8 cellular contexts compared by ENCODE assay signal in genomic region chr14:35826218-35826951, GRCh38. TPM values are rescaled to one million over a fixed set of nuclear protein-coding genes. Genes with fewer than 3 reads are reported as not detected.
A peak's percentile ranks its signal among the peaks of the same experiment; 100 is the strongest.
DNase-seq lines count a peak whose midpoint lies in the region; ATAC-seq and TF ChIP-seq lines count a peak whose summit lies in the region.

TSS of gene BRMS1L (plus strand) at chr14:35826338. CDS start at chr14:35826517, 179 bp downstream.

- H3K4me3 ChIP-seq in LNCaP clone FGC (ENCODE audit: low read depth, low read length): peak within 1 kb of the TSS; percentile 85
- H3K4me3 ChIP-seq in fibroblast of lung (replicated peaks in 1 of 4; ENCODE audit: control extremely low read depth in 1 of 4, insufficient read depth in 1 of 4, low read depth in 3 of 4, low read length in 4 of 4): peak within 1 kb of the TSS; percentile 79 to 92 (median 86)
- H3K4me3 ChIP-seq in naive thymus-derived CD4-positive, alpha-beta T cell (ENCODE audit: low read length): peak within 1 kb of the TSS; percentile 95

- H3K4me3 Mint-ChIP-seq in activated T-helper 2 cell treated with anti-CD3 and anti-CD28 coated beads, Interferon-gamma antibody, Interleukin-2, Interleukin-4, amounts not matched to agents 10 μg/mL and 5 μg/mL and 100 μg/mL, durations not matched to agents 14 hours and 24 hours and 36 hours (ENCODE audit: low read depth): peak within 1 kb of the TSS; percentile 84
- peak within 1 kb of the TSS; percentile 84 to 96 (median 90) for H3K4me3 Mint-ChIP-seq in naive thymus-derived CD4-positive, alpha-beta T cell
- peak within 1 kb of the TSS; percentile 91 for H3K4me3 Mint-ChIP-seq in stimulated activated memory B cell treated with anti-CD40 and anti-IgM and Interleukin-4, amounts not matched to agents 10 μg/mL and 1 μg/mL and 100 μg/mL, for 72 hours

- no peaks in the 10 kb centered on the region for H3K36me3 ChIP-seq in fibroblast of lung (ENCODE audit: control insufficient read depth, insufficient read depth, low read length)
- peaks cover 0 to 4% (median 0%) of the 10 kb centered on the region in 3 experiments for H3K36me3 ChIP-seq in naive thymus-derived CD4-positive, alpha-beta T cell (ENCODE audit: control insufficient read depth in 2 of 3, insufficient read depth in 3 of 3, low read length in 3 of 3)

- H3K27ac ChIP-seq in fibroblast of lung (ENCODE audit: insufficient read depth, low read length): peak within 1 kb of the TSS; percentile 94
- peak within 1 kb of the TSS; percentile 87 for H3K27ac ChIP-seq in naive thymus-derived CD4-positive, alpha-beta T cell (ENCODE audit: low read depth, low read length)

- TF ChIP-seq CTCF in LNCaP clone FGC (IDR thresholded peaks at IDR 0.05; ENCODE audit: control insufficient read depth, extremely low read depth, insufficient read depth) (no peak), fibroblast of lung (conservative IDR thresholded peaks at IDR 0.05 in 1 of 2, IDR thresholded peaks at IDR 0.05 in 1 of 2; ENCODE audit: low read depth in 1 of 2, low read length in 2 of 2) (peak in 1 of 2 donors; percentile 1)

- H3K4me1 ChIP-seq in fibroblast of lung (ENCODE audit: control insufficient read depth, extremely low read depth, insufficient read depth, low read length): no peaks in the 10 kb centered on the region
- peaks cover 6 to 8% of the 10 kb centered on the region in 2 donors for H3K4me1 ChIP-seq in naive thymus-derived CD4-positive, alpha-beta T cell (ENCODE audit: control insufficient read depth in 2 of 2, insufficient read depth in 2 of 2, low read length in 2 of 2)

- peak within 1 kb of the TSS; percentile 100 for H2AFZ ChIP-seq in fibroblast of lung (ENCODE audit: low read length)

- H3K9ac ChIP-seq in fibroblast of lung (ENCODE audit: insufficient read depth, low read length): peak within 1 kb of the TSS; percentile 93

- peaks cover 21% of the 10 kb centered on the region for H3K4me1 Mint-ChIP-seq in activated T-helper 2 cell treated with anti-CD3 and anti-CD28 coated beads, Interferon-gamma antibody, Interleukin-2, Interleukin-4, amounts not matched to agents 10 μg/mL and 5 μg/mL and 100 μg/mL, durations not matched to agents 14 hours and 24 hours and 36 hours (ENCODE audit: low read depth)
- H3K4me1 Mint-ChIP-seq in naive thymus-derived CD4-positive, alpha-beta T cell: peaks cover 11 to 31% (median 25%) of the 10 kb centered on the region in 7 donors
- H3K4me1 Mint-ChIP-seq in stimulated activated memory B cell treated with anti-CD40 and anti-IgM and Interleukin-4, amounts not matched to agents 10 μg/mL and 1 μg/mL and 100 μg/mL, for 72 hours: peaks cover 17% of the 10 kb centered on the region

- H3K36me3 Mint-ChIP-seq in activated T-helper 2 cell treated with anti-CD3 and anti-CD28 coated beads, Interferon-gamma antibody, Interleukin-2, Interleukin-4, amounts not matched to agents 10 μg/mL and 5 μg/mL and 100 μg/mL, durations not matched to agents 14 hours and 24 hours and 36 hours (ENCODE audit: low read depth): peaks cover 5% of the 10 kb centered on the region
- peaks cover 0 to 3% (median 0%) of the 10 kb centered on the region in 5 donors for H3K36me3 Mint-ChIP-seq in naive thymus-derived CD4-positive, alpha-beta T cell
- H3K36me3 Mint-ChIP-seq in stimulated activated memory B cell treated with anti-CD40 and anti-IgM and Interleukin-4, amounts not matched to agents 10 μg/mL and 1 μg/mL and 100 μg/mL, for 72 hours: peaks cover 2% of the 10 kb centered on the region

- ATAC-seq in naive thymus-derived CD4-positive, alpha-beta T cell: peak; percentile 99
- ATAC-seq in stimulated activated memory B cell treated with anti-CD40 and anti-IgM and Interleukin-4, amounts not matched to agents 10 μg/mL and 1 μg/mL and 100 μg/mL, for 72 hours: peak; percentile 99

- peak within 1 kb of the TSS; percentile 90 for H3K27ac Mint-ChIP-seq in activated T-helper 2 cell treated with anti-CD3 and anti-CD28 coated beads, Interferon-gamma antibody, Interleukin-2, Interleukin-4, amounts not matched to agents 10 μg/mL and 5 μg/mL and 100 μg/mL, durations not matched to agents 14 hours and 24 hours and 36 hours
- peak within 1 kb of the TSS; percentile 53 to 94 (median 88) for H3K27ac Mint-ChIP-seq in naive thymus-derived CD4-positive, alpha-beta T cell
- H3K27ac Mint-ChIP-seq in stimulated activated memory B cell treated with anti-CD40 and anti-IgM and Interleukin-4, amounts not matched to agents 10 μg/mL and 1 μg/mL and 100 μg/mL, for 72 hours: peak within 1 kb of the TSS; percentile 87

- H3K9me3 ChIP-seq in fibroblast of lung (ENCODE audit: control insufficient read depth, insufficient read depth, low read depth, low read length): no peaks in the 10 kb centered on the region
- H3K9me3 ChIP-seq in naive thymus-derived CD4-positive, alpha-beta T cell (ENCODE audit: control insufficient read depth in 2 of 3, low read length in 3 of 3): no peaks in the 10 kb centered on the region

- H3K79me2 ChIP-seq in fibroblast of lung (ENCODE audit: control insufficient read depth, insufficient read depth, low read length): peaks cover 2% of the 10 kb centered on the region

- POLR2A ChIA-PET in naive thymus-derived CD4-positive, alpha-beta T cell (lab: Charles Lee): interaction anchor here (0.7 to 1.6 kb wide), 3 partner anchors 9 to 19 kb away, joined by 3 to 7 read pairs (median 3); partner anchors contain the start of gene RALGAPA1

- DNase-seq in EL (peak; percentile 99), H4 (ENCODE audit: low spot score) (peak; percentile 99), LNCaP clone FGC (ENCODE audit: low read depth) (peak; percentile 97), RPMI8226 (peak; percentile 96), fibroblast of lung (ENCODE audit: low read depth in 2 of 2) (peak; percentile 99)
- DNase-seq in activated T-helper 2 cell treated with anti-CD3 and anti-CD28 coated beads, Interferon-gamma antibody, Interleukin-2, Interleukin-4, amounts not matched to agents 10 μg/mL and 5 μg/mL and 100 μg/mL, durations not matched to agents 14 hours and 24 hours and 36 hours (ENCODE audit: low spot score): peak; percentile 96
- DNase-seq in naive thymus-derived CD4-positive, alpha-beta T cell: peak; percentile 88 to 97 (median 96)

- CTCF ChIA-PET in naive thymus-derived CD4-positive, alpha-beta T cell (lab: Charles Lee): interaction anchor here (1.2 kb wide), 2 partner anchors 8 to 11 kb away, joined by 6 to 11 read pairs; no protein-coding TSS in a partner anchor

- H3K9me3 Mint-ChIP-seq in activated T-helper 2 cell treated with anti-CD3 and anti-CD28 coated beads, Interferon-gamma antibody, Interleukin-2, Interleukin-4, amounts not matched to agents 10 μg/mL and 5 μg/mL and 100 μg/mL, durations not matched to agents 14 hours and 24 hours and 36 hours: no peaks in the 10 kb centered on the region
- peaks cover 0 to 1% (median 0%) of the 10 kb centered on the region in 11 donors for H3K9me3 Mint-ChIP-seq in naive thymus-derived CD4-positive, alpha-beta T cell
- no peaks in the 10 kb centered on the region for H3K9me3 Mint-ChIP-seq in stimulated activated memory B cell treated with anti-CD40 and anti-IgM and Interleukin-4, amounts not matched to agents 10 μg/mL and 1 μg/mL and 100 μg/mL, for 72 hours

- intact Hi-C loops in activated T-helper 2 cell treated with anti-CD3 and anti-CD28 coated beads, Interferon-gamma antibody, Interleukin-2, Interleukin-4, amounts not matched to agents 10 μg/mL and 5 μg/mL and 100 μg/mL, durations not matched to agents 14 hours and 24 hours and 36 hours (cut with micrococcal nuclease): loop anchor here (1.0 to 10.0 kb wide), 6 partner anchors 17 to 952 kb away; partner anchors contain the start of genes BAZ1A, FAM177A1, MBIP and PSMA6
- intact Hi-C loops in naive thymus-derived CD4-positive, alpha-beta T cell (cut with micrococcal nuclease): loop anchor here (1.0 to 5.0 kb wide), 13 partner anchors 12 to 1364 kb away; partner anchors contain the start of genes MBIP (in 2 of the 2), PRORP (in 2 of the 2), RALGAPA1 (in 2 of the 2) and SPTSSA (in 2 of the 2)

- no peaks in the 10 kb centered on the region for H3K27me3 ChIP-seq in fibroblast of lung (ENCODE audit: control insufficient read depth, insufficient read depth, low read length)
- no peaks in the 10 kb centered on the region for H3K27me3 ChIP-seq in naive thymus-derived CD4-positive, alpha-beta T cell (ENCODE audit: control insufficient read depth in 2 of 2, insufficient read depth in 2 of 2, low read length in 2 of 2)

- no peaks in the 10 kb centered on the region for H4K20me1 ChIP-seq in fibroblast of lung (ENCODE audit: control insufficient read depth, extremely low read depth, insufficient read depth, low read length)

- peak within 1 kb of the TSS; percentile 91 for H3K4me2 ChIP-seq in fibroblast of lung (ENCODE audit: extremely low read depth, insufficient read depth, low read length)

- H3K27me3 Mint-ChIP-seq in activated T-helper 2 cell treated with anti-CD3 and anti-CD28 coated beads, Interferon-gamma antibody, Interleukin-2, Interleukin-4, amounts not matched to agents 10 μg/mL and 5 μg/mL and 100 μg/mL, durations not matched to agents 14 hours and 24 hours and 36 hours (ENCODE audit: low read depth): no peaks in the 10 kb centered on the region
- no peaks in the 10 kb centered on the region for H3K27me3 Mint-ChIP-seq in naive thymus-derived CD4-positive, alpha-beta T cell
- H3K27me3 Mint-ChIP-seq in stimulated activated memory B cell treated with anti-CD40 and anti-IgM and Interleukin-4, amounts not matched to agents 10 μg/mL and 1 μg/mL and 100 μg/mL, for 72 hours: no peaks in the 10 kb centered on the region

RNA-seq across cellular contexts. Expression of gene BRMS1L, which starts in this region (rescaled TPM):
- total RNA-seq in H4 (2014; rRNA removed; shearing (Covaris generic)): 7.6 and 7.9 TPM in 2 replicates
- 5.3 and 6.1 TPM in 2 replicates for total RNA-seq in activated T-helper 2 cell treated with anti-CD3 and anti-CD28 coated beads, Interferon-gamma antibody, Interleukin-2, Interleukin-4, amounts not matched to agents 10 μg/mL and 5 μg/mL and 100 μg/mL, durations not matched to agents 14 hours and 24 hours and 36 hours
- total RNA-seq in fibroblast of lung: 3.3 and 3.9 TPM in 2 replicates
- polyA plus RNA-seq in fibroblast of lung: 7.2 and 9.5 TPM in 2 replicates
- polyA plus RNA-seq in fibroblast of lung (2012): 5.8 TPM in 2 replicates
- not detected in 2 replicates for polyA minus RNA-seq in fibroblast of lung (ENCODE audit: low replicate concordance)
- total RNA-seq in naive thymus-derived CD4-positive, alpha-beta T cell: 1 to 10 TPM; 4.2 to 8.6 (median 5.8) TPM
- polyA plus RNA-seq in naive thymus-derived CD4-positive, alpha-beta T cell: 1 to 10 TPM; 3.6 to 3.9 TPM

Comparison
In these comparisons a context has a peak if more than half of its experiments do, and no peak if none do; other contexts are left out.
1. Peak in every context shown above with its lines: DNase-seq, ATAC-seq, H3K4me3 ChIP-seq and H3K27ac ChIP-seq.